Comparison of ENCODE assay signal across 23 cellular contexts in genomic region chr14:38001501-38001900, GRCh38.
"Had no signal": no experiment of that assay in that cellular context is flagged by ENCODE, and none has a peak within 500 bp of the region (broad histone marks: within the 10 kb centered on the region; RNA-seq: fewer than 3 reads in every experiment).

No MANE protein-coding gene starts in this region.

- H3K4me3 ChIP-seq: K562, MG63 had no signal

- H3K4me1 Mint-ChIP-seq: IgD-negative memory B cell had no signal

- ATAC-seq: K562, Panc1, PC-3, T-cell had no signal

- H3K36me3 ChIP-seq: MG63 had no signal

- H3K9me3 Mint-ChIP-seq: IgD-negative memory B cell; T-cell; T-helper 1 cell treated with Interleukin-12 subunit alpha and Interleukin-12 subunit beta and Interleukin-4 antibody, amounts not matched to agents 30 μg/mL and 1 μg/mL, for 36 hours had no signal

- H3K4me3 Mint-ChIP-seq: IgD-negative memory B cell; T-cell; T-helper 1 cell treated with Interleukin-12 subunit alpha and Interleukin-12 subunit beta and Interleukin-4 antibody, amounts not matched to agents 30 μg/mL and 1 μg/mL, for 36 hours had no signal

- H3K9me2 ChIP-seq: SK-N-SH had no signal

- H3K4me2 ChIP-seq: KMS-11, SK-N-SH had no signal

- H3K36me3 Mint-ChIP-seq: IgD-negative memory B cell, T-cell had no signal

- H3K27ac Mint-ChIP-seq: IgD-negative memory B cell; T-cell; T-helper 1 cell treated with Interleukin-12 subunit alpha and Interleukin-12 subunit beta and Interleukin-4 antibody, amounts not matched to agents 30 μg/mL and 1 μg/mL, for 36 hours had no signal

- H3K9ac ChIP-seq: KMS-11, SK-N-SH had no signal

- DNase-seq: MG63, NCI-H1092, NCI-H1105 treated with DMSO at 0.1 percent for 48 hours, NCI-H1417 treated with DMSO at 0.1 percent for 48 hours, NCI-H146, NCI-H1694 treated with DMSO at 0.1 percent for 48 hours, NCI-H1930, NCI-H2171 treated with DMSO at 0.1 percent for 48 hours, NCI-H345, NCI-H510A, NCI-H524 treated with DMSO at 0.1 percent for 48 hours, NCI-H82, PC-3, SHP77, SK-N-SH, SW 1271, T-cell had no signal

- H3K9me3 ChIP-seq: MG63, SK-N-SH had no signal

- H3K27me3 ChIP-seq: MG63 had no signal

- H3K27me3 Mint-ChIP-seq: IgD-negative memory B cell, T-cell had no signal

- H3K27ac ChIP-seq: KMS-11, RWPE1 had no signal
